In the genomic region with DNA sequence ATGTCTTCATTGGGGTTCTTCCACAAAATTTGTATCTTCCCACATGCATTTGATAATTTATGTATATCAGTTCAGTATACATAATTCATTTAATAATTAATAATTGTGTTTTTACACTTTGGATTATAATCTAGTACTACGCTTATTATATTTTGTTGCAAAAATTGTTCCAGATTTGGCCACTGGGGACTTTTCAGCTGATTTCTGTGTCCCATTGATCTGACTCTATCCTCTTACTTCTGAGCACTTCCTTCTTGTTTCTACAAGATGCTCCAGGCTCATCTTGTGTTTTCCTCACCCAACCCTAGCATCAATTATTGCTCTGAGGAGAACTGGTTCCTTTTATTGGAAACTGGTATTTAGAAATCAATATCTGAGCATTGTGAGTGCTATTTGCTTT, we compare ENCODE assay signal across 19 cellular contexts.
DNase-seq lines count a peak whose midpoint lies in the region; ATAC-seq, FAIRE-seq and TF ChIP-seq lines count a peak whose summit lies in the region.
"Had no signal": no experiment of that assay in that cellular context is flagged by ENCODE, and none has a peak within 500 bp of the region (broad histone marks: within the 10 kb centered on the region; RNA-seq: fewer than 3 reads in every experiment).

No MANE protein-coding gene starts in this region.

- H3K36me3 ChIP-seq in astrocyte (ENCODE audit: insufficient read depth, low read length) (no peaks in the 10 kb centered on the region), upper lobe of right lung (no peaks in the 10 kb centered on the region)
- H3K36me3 ChIP-seq: prostate gland, tibial nerve had no signal

- H3K4me3 ChIP-seq in astrocyte (ENCODE audit: insufficient read depth, low read depth, low read length) (no peak overlapping the region), upper lobe of right lung (no peak overlapping the region)
- H3K4me3 ChIP-seq: prostate gland, tibial nerve had no signal

- H3K9me3 Mint-ChIP-seq in astrocyte (ENCODE audit: unreplicated experiment) (no peaks in the 10 kb centered on the region), osteocyte (ENCODE audit: unreplicated experiment) (no peaks in the 10 kb centered on the region)

- FAIRE-seq in astrocyte (lab: Jason Lieb, UNC), result no peak
- FAIRE-seq: islet of Langerhans had no signal

- no peaks in the 10 kb centered on the region for H3K27me3 ChIP-seq in astrocyte (ENCODE audit: insufficient read depth, low read length)
- no peaks in the 10 kb centered on the region for H3K27me3 ChIP-seq in upper lobe of right lung
- H3K27me3 ChIP-seq: tibial nerve had no signal

- no peaks in the 10 kb centered on the region for H4K20me1 ChIP-seq in astrocyte (ENCODE audit: insufficient read depth, low read length)

- peak; percentile 4 for TF ChIP-seq CTCF in astrocyte (IDR thresholded peaks at IDR 0.05; ENCODE audit: insufficient read depth, low read depth, low read length)
- TF ChIP-seq CTCF in osteocyte (IDR thresholded peaks at IDR 0.05), result peak; percentile 20
- TF ChIP-seq CTCF in upper lobe of right lung (IDR thresholded peaks at IDR 0.05), result no peak

- no peaks in the 10 kb centered on the region for H3K4me1 ChIP-seq in astrocyte (ENCODE audit: insufficient read depth, low read length)
- H3K4me1 ChIP-seq in upper lobe of right lung, result no peaks in the 10 kb centered on the region
- H3K4me1 ChIP-seq: prostate gland, tibial nerve had no signal

- no peak overlapping the region for H3K4me3 Mint-ChIP-seq in astrocyte (ENCODE audit: unreplicated experiment)
- no peak overlapping the region for H3K4me3 Mint-ChIP-seq in osteocyte (ENCODE audit: unreplicated experiment)
- H3K4me3 Mint-ChIP-seq: naive thymus-derived CD8-positive, alpha-beta T cell; stimulated activated effector memory CD8-positive, alpha-beta T cell treated with anti-CD3 and anti-CD28 coated beads, Interleukin-12 subunit alpha, Interleukin-12 subunit beta, amount 100 ng/mL, for 72 hours had no signal

- no peak overlapping the region for H3K9ac ChIP-seq in astrocyte (ENCODE audit: low read length)

- H3K79me2 ChIP-seq in astrocyte (ENCODE audit: insufficient read depth, low read length), result no peaks in the 10 kb centered on the region

- H3K4me2 ChIP-seq in astrocyte (ENCODE audit: low read length), result no peak overlapping the region

- intact Hi-C loops in upper lobe of right lung (cut with DNase I), result no loop called here

- H3K9me3 ChIP-seq in astrocyte (ENCODE audit: insufficient read depth, low read depth, low read length) (no peaks in the 10 kb centered on the region), upper lobe of right lung (no peaks in the 10 kb centered on the region)
- H3K9me3 ChIP-seq: prostate gland, tibial nerve had no signal

- H3K27ac Mint-ChIP-seq in astrocyte (ENCODE audit: unreplicated experiment) (no peak overlapping the region), osteocyte (ENCODE audit: unreplicated experiment) (no peak overlapping the region)
- H3K27ac Mint-ChIP-seq: naive thymus-derived CD8-positive, alpha-beta T cell; stimulated activated effector memory CD8-positive, alpha-beta T cell treated with anti-CD3 and anti-CD28 coated beads, Interleukin-12 subunit alpha, Interleukin-12 subunit beta, amount 100 ng/mL, for 72 hours had no signal

- DNase-seq in NAMALWA (ENCODE audit: low spot score), result peak; percentile 28
- DNase-seq in astrocyte (ENCODE audit: low read depth), result no peak
- no peak for DNase-seq in osteocyte (ENCODE audit: extremely low spot score, unreplicated experiment)
- no peak for DNase-seq in upper lobe of right lung
- no peak for DNase-seq in nucleus accumbens (lab: John Stamatoyannopoulos, UW)
- DNase-seq in 8988T, result no peak
- DNase-seq: activated CD4-positive, alpha-beta T cell treated with anti-CD3 and anti-CD28 coated beads, Interleukin-2, amount 50 U/mL, for 4 hours; activated naive CD4-positive, alpha-beta T cell treated with anti-CD3 and anti-CD28 coated beads, Interleukin-2, amount 50 U/mL, for 16 hours; caudate nucleus; naive thymus-derived CD8-positive, alpha-beta T cell; NCI-H2029; NCI-H526 treated with DMSO at 0.1 percent for 48 hours; stimulated activated CD4-positive, alpha-beta T cell treated with anti-CD3 and anti-CD28 coated beads, Interleukin-12 subunit alpha, Interleukin-12 subunit beta, amount 100 ng/mL, for 4 hours had no signal

- no peaks in the 10 kb centered on the region for H3K4me1 Mint-ChIP-seq in astrocyte (ENCODE audit: low read depth, unreplicated experiment)
- no peaks in the 10 kb centered on the region for H3K4me1 Mint-ChIP-seq in osteocyte (ENCODE audit: unreplicated experiment)
- H3K4me1 Mint-ChIP-seq: naive thymus-derived CD8-positive, alpha-beta T cell; stimulated activated effector memory CD8-positive, alpha-beta T cell treated with anti-CD3 and anti-CD28 coated beads, Interleukin-12 subunit alpha, Interleukin-12 subunit beta, amount 100 ng/mL, for 72 hours had no signal

- no peaks in the 10 kb centered on the region for H3K36me3 Mint-ChIP-seq in astrocyte (ENCODE audit: low read depth, unreplicated experiment)
- no peaks in the 10 kb centered on the region for H3K36me3 Mint-ChIP-seq in osteocyte (ENCODE audit: unreplicated experiment)
- H3K36me3 Mint-ChIP-seq: naive thymus-derived CD8-positive, alpha-beta T cell; stimulated activated effector memory CD8-positive, alpha-beta T cell treated with anti-CD3 and anti-CD28 coated beads, Interleukin-12 subunit alpha, Interleukin-12 subunit beta, amount 100 ng/mL, for 72 hours had no signal

- no peak overlapping the region for H3K27ac ChIP-seq in astrocyte (ENCODE audit: low read depth, low read length)
- no peak overlapping the region for H3K27ac ChIP-seq in upper lobe of right lung
- H3K27ac ChIP-seq: prostate gland, tibial nerve had no signal

- ATAC-seq in GM18502 (IDR thresholded peaks at IDR 0.05; ENCODE audit: poor library complexity, unreplicated experiment), result peak; percentile 71
- no peak for ATAC-seq in upper lobe of right lung
- no peak for ATAC-seq in GM18907 (IDR thresholded peaks at IDR 0.05; ENCODE audit: unreplicated experiment)
- ATAC-seq: naive thymus-derived CD8-positive, alpha-beta T cell; stimulated activated effector memory CD8-positive, alpha-beta T cell treated with anti-CD3 and anti-CD28 coated beads, Interleukin-12 subunit alpha, Interleukin-12 subunit beta, amount 100 ng/mL, for 72 hours had no signal

- H3K27me3 Mint-ChIP-seq in astrocyte (ENCODE audit: low read depth, unreplicated experiment) (no peaks in the 10 kb centered on the region), osteocyte (ENCODE audit: unreplicated experiment) (peaks cover 8% of the 10 kb centered on the region)
- H3K27me3 Mint-ChIP-seq: naive thymus-derived CD8-positive, alpha-beta T cell had no signal

- H2AFZ ChIP-seq in astrocyte (ENCODE audit: low read depth, low read length), result no peak overlapping the region
